16 cellular contexts compared by ENCODE assay signal in genomic region chr14:96198430-96199133, GRCh38. TPM values are rescaled to one million over a fixed set of nuclear protein-coding genes. Genes with fewer than 3 reads are reported as not detected.
DNase-seq lines count a peak whose midpoint lies in the region; ATAC-seq, FAIRE-seq and TF ChIP-seq lines count a peak whose summit lies in the region.
"Had no signal": no experiment of that assay in that cellular context is flagged by ENCODE, and none has a peak within 500 bp of the region (broad histone marks: within the 10 kb centered on the region; RNA-seq: fewer than 3 reads in every experiment).

No MANE protein-coding gene starts in this region.

- no peak overlapping the region for H3K56ac ChIP-seq in H1 (replicated peaks; ENCODE audit: insufficient read length, low read depth, low read length)

- peak overlapping the region; percentile 51 for H3K27ac Mint-ChIP-seq in activated CD4-positive, alpha-beta T cell treated with anti-CD3 and anti-CD28 coated beads for 36 hours

- H3K9ac ChIP-seq in H1 (replicated peaks in 1 of 4; ENCODE audit: extremely low read depth in 1 of 4, low read depth in 3 of 4, low read length in 3 of 4) = no peak overlapping the region
- H3K9ac ChIP-seq in parathyroid adenoma = no peak overlapping the region

- H3K4me2 ChIP-seq in H1 (ENCODE audit: insufficient read depth in 1 of 2, low read depth in 2 of 2, low read length in 2 of 2) (no peak overlapping the region; a peak in 1 of 4 replicates), parathyroid adenoma (ENCODE audit: low read length) (no peak overlapping the region)

- no peak overlapping the region for H3K4ac ChIP-seq in H1 (replicated peaks; ENCODE audit: insufficient read length, low read depth, low read length)

- H2BK12ac ChIP-seq in H1 (ENCODE audit: low read depth, low read length) = no peak overlapping the region

- no peak for TF ChIP-seq EP300 in H1 (IDR thresholded peaks at IDR 0.05; ENCODE audit: borderline replicate concordance in 1 of 2, low read depth in 2 of 2, low read length in 2 of 2)

- H3K27me3 ChIP-seq in H1 (replicated peaks in 1 of 4; ENCODE audit: control insufficient read depth in 3 of 4, extremely low read depth in 1 of 4, insufficient read depth in 3 of 4, low read length in 3 of 4) = peaks cover 0 to 5% (median 2%) of the 10 kb centered on the region in 4 experiments; a peak in 4 of 7 replicates
- H3K27me3 ChIP-seq in parathyroid adenoma (ENCODE audit: control insufficient read depth, insufficient read depth, low read length) = no peaks in the 10 kb centered on the region

- no peak overlapping the region for H3K4me3 Mint-ChIP-seq in activated CD4-positive, alpha-beta T cell treated with anti-CD3 and anti-CD28 coated beads for 36 hours

- peaks cover 10% of the 10 kb centered on the region for H3K27me3 Mint-ChIP-seq in activated CD4-positive, alpha-beta T cell treated with anti-CD3 and anti-CD28 coated beads for 36 hours

- H2BK5ac ChIP-seq in H1 (ENCODE audit: low read depth, low read length) = no peak overlapping the region

- H3K23ac ChIP-seq in H1 (ENCODE audit: insufficient read length) = no peak overlapping the region

- FAIRE-seq in H1 (lab: Jason Lieb, UNC) = no peak
- FAIRE-seq: kidney had no signal

- no peaks in the 10 kb centered on the region for H3K9me3 ChIP-seq in H1 (ENCODE audit: insufficient read depth in 2 of 2, low read depth in 1 of 2, low read length in 1 of 2)
- H3K9me3 ChIP-seq in parathyroid adenoma (ENCODE audit: control insufficient read depth, low read length) = no peaks in the 10 kb centered on the region

- peaks cover 8% of the 10 kb centered on the region for H3K4me1 Mint-ChIP-seq in activated CD4-positive, alpha-beta T cell treated with anti-CD3 and anti-CD28 coated beads for 36 hours

- peak; percentile 23 for ATAC-seq in activated CD4-positive, alpha-beta T cell treated with anti-CD3 and anti-CD28 coated beads for 36 hours
- ATAC-seq in HG03469 (IDR thresholded peaks at IDR 0.05; ENCODE audit: unreplicated experiment) = no peak

- H3K4me1 ChIP-seq in H1 (replicated peaks in 1 of 4; ENCODE audit: control insufficient read depth in 3 of 4, insufficient read depth in 4 of 4, low read length in 3 of 4) = peaks cover 0 to 7% (median 1%) of the 10 kb centered on the region in 4 experiments; a peak in 2 of 7 replicates
- no peaks in the 10 kb centered on the region for H3K4me1 ChIP-seq in parathyroid adenoma

- no peak overlapping the region for H2BK120ac ChIP-seq in H1 (replicated peaks; ENCODE audit: low read depth, low read length)

- peaks cover 4% of the 10 kb centered on the region; the same call in 1 of the 2 replicates for H3K23me2 ChIP-seq in H1 (ENCODE audit: low read depth, low read length)

- H2AFZ ChIP-seq in H1 (ENCODE audit: low read length) (peak overlapping the region; percentile 48), parathyroid adenoma (no peak overlapping the region)

- H4K20me1 ChIP-seq in H1 (replicated peaks in 1 of 2; ENCODE audit: control insufficient read depth in 1 of 2, insufficient read depth in 2 of 2, low read length in 2 of 2) = no peaks in the 10 kb centered on the region

- no peak overlapping the region for H4K8ac ChIP-seq in H1 (ENCODE audit: extremely low read depth, insufficient read depth, low read length)

- H4K91ac ChIP-seq in H1 (replicated peaks; ENCODE audit: insufficient read length, low read length) = no peak overlapping the region

- no peaks in the 10 kb centered on the region for H3K79me1 ChIP-seq in H1 (ENCODE audit: low read depth, low read length)

- POLR2A ChIA-PET in activated CD4-positive, alpha-beta T cell treated with anti-CD3 and anti-CD28 coated beads for 36 hours (lab: Charles Lee) = no interaction called here
- POLR2A ChIA-PET in H1 (lab: Charles Lee; ENCODE audit: partially characterized antibody) = no interaction called here

- H3K4me3 ChIP-seq in H1 (ENCODE audit: extremely low read depth in 1 of 4, insufficient read depth in 2 of 4, low read depth in 3 of 4, low read length in 4 of 4) (no peak overlapping the region), parathyroid adenoma (ENCODE audit: low read depth, low read length) (no peak overlapping the region)

- H3K18ac ChIP-seq in H1 (ENCODE audit: extremely low read depth, low read length) = no peak overlapping the region

- H2AK5ac ChIP-seq in H1 (ENCODE audit: low read depth, low read length) = no peak overlapping the region

- no peak for TF ChIP-seq POLR2A in H1 (IDR thresholded peaks at IDR 0.05; ENCODE audit: control extremely low read depth in 1 of 2, low read depth in 2 of 2, low read length in 2 of 2)

- TF ChIP-seq RAD21 in H1 (IDR thresholded peaks at IDR 0.05 in 1 of 2, conservative IDR thresholded peaks at IDR 0.05 in 1 of 2; ENCODE audit: low read depth in 2 of 2, low read length in 2 of 2) = no peak

- peak overlapping the region; percentile 55 for H2BK15ac ChIP-seq in H1 (ENCODE audit: low read length)

- H3K79me2 ChIP-seq in H1 (ENCODE audit: control insufficient read depth in 1 of 2, insufficient read depth in 2 of 2, low read length in 2 of 2) (no peaks in the 10 kb centered on the region), parathyroid adenoma (no peaks in the 10 kb centered on the region)

- WGBS in H1 (ENCODE audit: extremely low coverage in 1 of 2, insufficient coverage in 1 of 2, insufficient read length in 1 of 2, insufficient replicate concordance in 2 of 2, low coverage in 1 of 2, low lambda C conversion rate in 2 of 2, missing lambda C conversion rate in 1 of 2), 2 experiments = 66% methylated on average over 9 of the region's 9 CpGs; no CpG with 5 or more reads in 1 of the 2 experiments

- CTCF ChIA-PET in activated CD4-positive, alpha-beta T cell treated with anti-CD3 and anti-CD28 coated beads for 36 hours (lab: Charles Lee) = interaction anchor here (0.5 to 0.7 kb wide), 2 partner anchors 558 to 667 kb away, joined by 3 to 4 read pairs; no protein-coding TSS in a partner anchor
- CTCF ChIA-PET in H1 (lab: Charles Lee; ENCODE audit: partially characterized antibody) = interaction anchor here (0.7 to 1.3 kb wide), 3 partner anchors 9 to 97 kb away, joined by 3 read pairs; no protein-coding TSS in a partner anchor

- H2BK20ac ChIP-seq in H1 (ENCODE audit: low read length) = no peak overlapping the region

- H3K14ac ChIP-seq in H1 (ENCODE audit: insufficient read length) = no peak overlapping the region

- no peak overlapping the region for H4K5ac ChIP-seq in H1 (ENCODE audit: insufficient read length, low read depth, low read length)

- peaks cover 5% of the 10 kb centered on the region for H3K9me3 Mint-ChIP-seq in activated CD4-positive, alpha-beta T cell treated with anti-CD3 and anti-CD28 coated beads for 36 hours (ENCODE audit: low read depth)

- no peaks in the 10 kb centered on the region for H3K36me3 Mint-ChIP-seq in activated CD4-positive, alpha-beta T cell treated with anti-CD3 and anti-CD28 coated beads for 36 hours (ENCODE audit: low read depth)

- peak; percentile 21 for DNase-seq in activated CD4-positive, alpha-beta T cell treated with anti-CD3 and anti-CD28 coated beads for 36 hours
- no peak for DNase-seq in activated CD4-positive, alpha-beta T cell treated with anti-CD3 and anti-CD28 coated beads for 1 hour
- DNase-seq in NOMO-1 treated with DMSO at 0.1 percent for 48 hours (lab: John Stamatoyannopoulos, UW; ENCODE audit: unreplicated experiment) = peak; percentile 64
- no peak for DNase-seq in H1 (ENCODE audit: low read depth in 1 of 2, low spot score in 2 of 2)
- DNase-seq in dedifferentiated amniotic fluid mesenchymal stem cell (ENCODE audit: extremely low spot score) = no peak
- no peak for DNase-seq in hepatic stellate cell (ENCODE audit: low spot score)
- DNase-seq: ACHN; activated effector memory CD4-positive, alpha-beta T cell treated with anti-CD3 and anti-CD28 coated beads, Interleukin-2, amount 50 U/mL, for 16 hours; DND-41; kidney; NCI-H1436 treated with DMSO at 0.1 percent for 48 hours; occipital lobe; stimulated activated CD4-positive, alpha-beta T cell treated with anti-CD3 and anti-CD28 coated beads, Interleukin-1b, Interleukin-23, amount 100 ng/mL, for 48 hours had no signal

- intact Hi-C loops in activated CD4-positive, alpha-beta T cell treated with anti-CD3 and anti-CD28 coated beads for 36 hours (cut with DNase I, micrococcal nuclease) = no loop called here

- no peaks in the 10 kb centered on the region for H3K36me3 ChIP-seq in H1 (ENCODE audit: control insufficient read depth in 2 of 4, insufficient read depth in 4 of 4, low read length in 3 of 4)
- H3K36me3 ChIP-seq in parathyroid adenoma (ENCODE audit: control insufficient read depth, insufficient read depth, low read length) = no peaks in the 10 kb centered on the region

- TF ChIP-seq CTCF in H1 (IDR thresholded peaks at IDR 0.05; ENCODE audit: control extremely low read depth in 1 of 3, insufficient read depth in 1 of 3, low read depth in 1 of 3, low read length in 3 of 3) = no peak
- no peak for TF ChIP-seq CTCF in parathyroid adenoma (IDR thresholded peaks at IDR 0.05)

- no peak overlapping the region for H3K27ac ChIP-seq in H1 (ENCODE audit: low read depth, low read length)
- peak overlapping the region; percentile 40 for H3K27ac ChIP-seq in parathyroid adenoma
- H3K27ac ChIP-seq: VCaP had no signal

TF ChIP-seq in H1, 55 proteins besides CTCF, POLR2A, EP300 and RAD21 (continues in another document):
- TF ChIP-seq RXRA (IDR thresholded peaks at IDR 0.05; ENCODE audit: insufficient read depth, low read depth, low read length) (no peak), SRF (IDR thresholded peaks at IDR 0.05; ENCODE audit: low read depth, low read length) (no peak)

RNA-seq across cellular contexts. Expression of gene BDKRB2, which starts 6.1 kb away (rescaled TPM):
- not detected for total RNA-seq in activated CD4-positive, alpha-beta T cell treated with anti-CD3 and anti-CD28 coated beads for 36 hours
- total RNA-seq in H1 (2021; fragmentation: NEBNext Ultra II Directional; extraction: Animal tissue kit (Norgen Biotek cat#: 25700)) = 0.13 TPM in 2 replicates
- 0.21 and 0.24 TPM in 2 replicates for polyA plus RNA-seq in H1 (2011; rRNA removed)
- polyA plus RNA-seq in H1 (2011; cell fraction: cytosol; rRNA removed) = 0.28 TPM
- polyA plus RNA-seq in H1 (2011; cell fraction: nucleus; rRNA removed) = 0.30 TPM
- polyA plus RNA-seq in H1 (2012, experiment 1 of 2) = 0.20 to 0.33 TPM (median 0.26 TPM) in 4 replicates
- not detected for polyA plus RNA-seq in H1 (2012, experiment 2 of 2)
- polyA plus RNA-seq in H1 (2013, experiment 1 of 2) = 0.20 TPM
- 0.18 TPM for polyA plus RNA-seq in H1 (2013, experiment 2 of 2)
- 1.3 and 1.8 TPM in 2 replicates for polyA minus RNA-seq in H1 (2011; rRNA and poly(A)+ RNA removed)
- 0.51 TPM for polyA minus RNA-seq in H1 (2011; cell fraction: cytosol; rRNA and poly(A)+ RNA removed)
- 0.70 TPM for polyA minus RNA-seq in H1 (2011; cell fraction: nucleus; rRNA and poly(A)+ RNA removed)

RNA-seq across cellular contexts. Expression of gene BDKRB1, which starts 57.4 kb away (rescaled TPM):
- not detected for total RNA-seq in activated CD4-positive, alpha-beta T cell treated with anti-CD3 and anti-CD28 coated beads for 36 hours
- not detected in 2 replicates for total RNA-seq in H1 (2021; fragmentation: NEBNext Ultra II Directional; extraction: Animal tissue kit (Norgen Biotek cat#: 25700))
- polyA plus RNA-seq in H1 (2011; rRNA removed) = 0.17 and 0.27 TPM in 2 replicates
- polyA plus RNA-seq in H1 (2011; cell fraction: cytosol; rRNA removed) = 0.06 TPM
- polyA plus RNA-seq in H1 (2011; cell fraction: nucleus; rRNA removed) = 0.34 TPM
- polyA plus RNA-seq in H1 (2012, experiment 1 of 2) = 0.15 TPM in 1 of 4 replicates, not detected in the others
- polyA plus RNA-seq in H1 (2012, experiment 2 of 2) = not detected
- 0.08 TPM for polyA plus RNA-seq in H1 (2013, experiment 1 of 2)
- polyA plus RNA-seq in H1 (2013, experiment 2 of 2) = 0.15 TPM
- not detected in 2 replicates for polyA minus RNA-seq in H1 (2011; rRNA and poly(A)+ RNA removed)
- polyA minus RNA-seq in H1 (2011; cell fraction: cytosol; rRNA and poly(A)+ RNA removed) = 1.1 TPM
- polyA minus RNA-seq in H1 (2011; cell fraction: nucleus; rRNA and poly(A)+ RNA removed) = not detected
- total RNA-seq: occipital lobe had no signal

Comparison
In these comparisons a context has a peak if more than half of its experiments do, and no peak if none do; other contexts are left out.
1. DNase-seq: peak in activated CD4-positive, alpha-beta T cell treated with anti-CD3 and anti-CD28 coated beads for 36 hours (single experiment) and NOMO-1 treated with DMSO at 0.1 percent for 48 hours (single experiment); none in activated CD4-positive, alpha-beta T cell treated with anti-CD3 and anti-CD28 coated beads for 1 hour (single experiment), H1 (0 of 2), dedifferentiated amniotic fluid mesenchymal stem cell (single experiment) and hepatic stellate cell (single experiment).